1 cellular context compared by ENCODE assay signal in the genomic region with DNA sequence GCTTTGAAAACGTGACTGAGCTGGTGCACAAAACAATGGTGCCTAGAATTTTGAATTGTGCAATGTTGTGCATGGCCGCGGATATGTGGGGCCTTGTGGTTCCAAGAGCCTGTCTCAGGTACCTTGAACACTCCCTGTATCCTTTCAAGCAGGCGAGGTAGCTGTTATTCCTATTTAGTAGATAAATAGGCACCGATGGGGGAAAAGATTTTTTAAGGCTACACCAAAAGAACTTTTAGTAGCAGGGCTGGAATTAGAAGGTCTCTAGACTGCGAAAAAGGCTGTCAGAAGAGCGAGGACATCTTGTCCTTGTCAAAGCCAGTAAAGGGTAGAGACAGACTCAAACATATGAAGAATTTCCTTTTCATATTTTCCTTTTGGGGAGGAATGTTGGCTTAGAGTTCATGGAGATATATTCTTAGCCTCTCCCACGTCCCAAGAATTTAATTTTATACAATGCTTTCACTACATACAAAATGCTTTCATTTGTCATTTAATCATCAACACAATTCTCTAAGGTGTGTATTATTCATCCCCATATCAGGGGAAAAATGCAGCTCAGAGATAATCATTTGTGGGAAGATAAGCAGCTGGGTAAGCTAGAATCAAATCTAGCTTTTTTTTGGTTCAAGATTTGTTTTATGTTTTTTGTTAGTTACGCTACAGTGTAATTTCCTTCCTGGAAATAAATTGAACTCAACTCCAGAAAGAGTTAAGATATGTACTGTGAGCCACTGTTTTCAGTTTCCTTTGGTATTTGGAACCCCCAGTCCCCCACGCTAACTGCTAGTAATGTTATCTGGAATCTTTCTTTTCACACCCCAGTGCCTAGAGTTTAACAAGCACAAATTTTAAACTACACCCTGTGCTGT.
TF ChIP-seq lines count a peak whose summit lies in the region.

No MANE protein-coding gene starts in this region.

TF ChIP-seq in GM12878, 131 proteins besides CTCF, POLR2A, EP300 and RAD21 (continued from another document):
- TF ChIP-seq, protein P1, sequence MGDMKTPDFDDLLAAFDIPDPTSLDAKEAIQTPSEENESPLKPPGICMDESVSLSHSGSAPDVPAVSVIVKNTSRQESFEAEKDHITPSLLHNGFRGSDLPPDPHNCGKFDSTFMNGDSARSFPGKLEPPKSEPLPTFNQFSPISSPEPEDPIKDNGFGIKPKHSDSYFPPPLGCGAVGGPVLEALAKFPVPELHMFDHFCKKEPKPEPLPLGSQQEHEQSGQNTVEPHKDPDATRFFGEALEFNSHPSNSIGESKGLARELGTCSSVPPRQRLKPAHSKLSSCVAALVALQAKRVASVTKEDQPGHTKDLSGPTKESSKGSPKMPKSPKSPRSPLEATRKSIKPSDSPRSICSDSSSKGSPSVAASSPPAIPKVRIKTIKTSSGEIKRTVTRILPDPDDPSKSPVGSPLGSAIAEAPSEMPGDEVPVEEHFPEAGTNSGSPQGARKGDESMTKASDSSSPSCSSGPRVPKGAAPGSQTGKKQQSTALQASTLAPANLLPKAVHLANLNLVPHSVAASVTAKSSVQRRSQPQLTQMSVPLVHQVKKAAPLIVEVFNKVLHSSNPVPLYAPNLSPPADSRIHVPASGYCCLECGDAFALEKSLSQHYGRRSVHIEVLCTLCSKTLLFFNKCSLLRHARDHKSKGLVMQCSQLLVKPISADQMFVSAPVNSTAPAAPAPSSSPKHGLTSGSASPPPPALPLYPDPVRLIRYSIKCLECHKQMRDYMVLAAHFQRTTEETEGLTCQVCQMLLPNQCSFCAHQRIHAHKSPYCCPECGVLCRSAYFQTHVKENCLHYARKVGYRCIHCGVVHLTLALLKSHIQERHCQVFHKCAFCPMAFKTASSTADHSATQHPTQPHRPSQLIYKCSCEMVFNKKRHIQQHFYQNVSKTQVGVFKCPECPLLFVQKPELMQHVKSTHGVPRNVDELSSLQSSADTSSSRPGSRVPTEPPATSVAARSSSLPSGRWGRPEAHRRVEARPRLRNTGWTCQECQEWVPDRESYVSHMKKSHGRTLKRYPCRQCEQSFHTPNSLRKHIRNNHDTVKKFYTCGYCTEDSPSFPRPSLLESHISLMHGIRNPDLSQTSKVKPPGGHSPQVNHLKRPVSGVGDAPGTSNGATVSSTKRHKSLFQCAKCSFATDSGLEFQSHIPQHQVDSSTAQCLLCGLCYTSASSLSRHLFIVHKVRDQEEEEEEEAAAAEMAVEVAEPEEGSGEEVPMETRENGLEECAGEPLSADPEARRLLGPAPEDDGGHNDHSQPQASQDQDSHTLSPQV (IDR thresholded peaks at IDR 0.05), result no peak
- TF ChIP-seq ESRRA (IDR thresholded peaks at IDR 0.05; ENCODE audit: low read length) (no peak), HDAC6 (IDR thresholded peaks at IDR 0.05; ENCODE audit: unreplicated experiment) (no peak), MTA3 (IDR thresholded peaks at IDR 0.05; ENCODE audit: borderline replicate concordance, low read length) (no peak), SREBF1 (IDR thresholded peaks at IDR 0.05; ENCODE audit: low read length) (no peak), RUNX3 (IDR thresholded peaks at IDR 0.05; ENCODE audit: low read length) (no peak; the same call in 1 of the 2 replicates), RCOR1 (conservative IDR thresholded peaks at IDR 0.05; ENCODE audit: low read depth, low read length) (no peak), NFXL1 (IDR thresholded peaks at IDR 0.05; ENCODE audit: borderline replicate concordance) (no peak), ASH2L (IDR thresholded peaks at IDR 0.05; ENCODE audit: borderline replicate concordance, low read depth) (no peak), RAD51 (IDR thresholded peaks at IDR 0.05) (no peak), JUNB (IDR thresholded peaks at IDR 0.05) (no peak), NBN (IDR thresholded peaks at IDR 0.05) (no peak)
- TF ChIP-seq, protein P2, sequence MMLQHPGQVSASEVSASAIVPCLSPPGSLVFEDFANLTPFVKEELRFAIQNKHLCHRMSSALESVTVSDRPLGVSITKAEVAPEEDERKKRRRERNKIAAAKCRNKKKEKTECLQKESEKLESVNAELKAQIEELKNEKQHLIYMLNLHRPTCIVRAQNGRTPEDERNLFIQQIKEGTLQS (IDR thresholded peaks at IDR 0.05; ENCODE audit: borderline replicate concordance, extremely low read depth, low read depth, low read length), result no peak; the same call in 1 of the 2 replicates
- TF ChIP-seq, protein P3, sequence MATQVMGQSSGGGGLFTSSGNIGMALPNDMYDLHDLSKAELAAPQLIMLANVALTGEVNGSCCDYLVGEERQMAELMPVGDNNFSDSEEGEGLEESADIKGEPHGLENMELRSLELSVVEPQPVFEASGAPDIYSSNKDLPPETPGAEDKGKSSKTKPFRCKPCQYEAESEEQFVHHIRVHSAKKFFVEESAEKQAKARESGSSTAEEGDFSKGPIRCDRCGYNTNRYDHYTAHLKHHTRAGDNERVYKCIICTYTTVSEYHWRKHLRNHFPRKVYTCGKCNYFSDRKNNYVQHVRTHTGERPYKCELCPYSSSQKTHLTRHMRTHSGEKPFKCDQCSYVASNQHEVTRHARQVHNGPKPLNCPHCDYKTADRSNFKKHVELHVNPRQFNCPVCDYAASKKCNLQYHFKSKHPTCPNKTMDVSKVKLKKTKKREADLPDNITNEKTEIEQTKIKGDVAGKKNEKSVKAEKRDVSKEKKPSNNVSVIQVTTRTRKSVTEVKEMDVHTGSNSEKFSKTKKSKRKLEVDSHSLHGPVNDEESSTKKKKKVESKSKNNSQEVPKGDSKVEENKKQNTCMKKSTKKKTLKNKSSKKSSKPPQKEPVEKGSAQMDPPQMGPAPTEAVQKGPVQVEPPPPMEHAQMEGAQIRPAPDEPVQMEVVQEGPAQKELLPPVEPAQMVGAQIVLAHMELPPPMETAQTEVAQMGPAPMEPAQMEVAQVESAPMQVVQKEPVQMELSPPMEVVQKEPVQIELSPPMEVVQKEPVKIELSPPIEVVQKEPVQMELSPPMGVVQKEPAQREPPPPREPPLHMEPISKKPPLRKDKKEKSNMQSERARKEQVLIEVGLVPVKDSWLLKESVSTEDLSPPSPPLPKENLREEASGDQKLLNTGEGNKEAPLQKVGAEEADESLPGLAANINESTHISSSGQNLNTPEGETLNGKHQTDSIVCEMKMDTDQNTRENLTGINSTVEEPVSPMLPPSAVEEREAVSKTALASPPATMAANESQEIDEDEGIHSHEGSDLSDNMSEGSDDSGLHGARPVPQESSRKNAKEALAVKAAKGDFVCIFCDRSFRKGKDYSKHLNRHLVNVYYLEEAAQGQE (IDR thresholded peaks at IDR 0.05; ENCODE audit: low read depth, low read length), result no peak
- TF ChIP-seq, protein P4, sequence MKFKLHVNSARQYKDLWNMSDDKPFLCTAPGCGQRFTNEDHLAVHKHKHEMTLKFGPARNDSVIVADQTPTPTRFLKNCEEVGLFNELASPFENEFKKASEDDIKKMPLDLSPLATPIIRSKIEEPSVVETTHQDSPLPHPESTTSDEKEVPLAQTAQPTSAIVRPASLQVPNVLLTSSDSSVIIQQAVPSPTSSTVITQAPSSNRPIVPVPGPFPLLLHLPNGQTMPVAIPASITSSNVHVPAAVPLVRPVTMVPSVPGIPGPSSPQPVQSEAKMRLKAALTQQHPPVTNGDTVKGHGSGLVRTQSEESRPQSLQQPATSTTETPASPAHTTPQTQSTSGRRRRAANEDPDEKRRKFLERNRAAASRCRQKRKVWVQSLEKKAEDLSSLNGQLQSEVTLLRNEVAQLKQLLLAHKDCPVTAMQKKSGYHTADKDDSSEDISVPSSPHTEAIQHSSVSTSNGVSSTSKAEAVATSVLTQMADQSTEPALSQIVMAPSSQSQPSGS (IDR thresholded peaks at IDR 0.05; ENCODE audit: low read length), result no peak
- TF ChIP-seq, protein P5, sequence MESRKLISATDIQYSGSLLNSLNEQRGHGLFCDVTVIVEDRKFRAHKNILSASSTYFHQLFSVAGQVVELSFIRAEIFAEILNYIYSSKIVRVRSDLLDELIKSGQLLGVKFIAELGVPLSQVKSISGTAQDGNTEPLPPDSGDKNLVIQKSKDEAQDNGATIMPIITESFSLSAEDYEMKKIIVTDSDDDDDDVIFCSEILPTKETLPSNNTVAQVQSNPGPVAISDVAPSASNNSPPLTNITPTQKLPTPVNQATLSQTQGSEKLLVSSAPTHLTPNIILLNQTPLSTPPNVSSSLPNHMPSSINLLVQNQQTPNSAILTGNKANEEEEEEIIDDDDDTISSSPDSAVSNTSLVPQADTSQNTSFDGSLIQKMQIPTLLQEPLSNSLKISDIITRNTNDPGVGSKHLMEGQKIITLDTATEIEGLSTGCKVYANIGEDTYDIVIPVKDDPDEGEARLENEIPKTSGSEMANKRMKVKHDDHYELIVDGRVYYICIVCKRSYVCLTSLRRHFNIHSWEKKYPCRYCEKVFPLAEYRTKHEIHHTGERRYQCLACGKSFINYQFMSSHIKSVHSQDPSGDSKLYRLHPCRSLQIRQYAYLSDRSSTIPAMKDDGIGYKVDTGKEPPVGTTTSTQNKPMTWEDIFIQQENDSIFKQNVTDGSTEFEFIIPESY (IDR thresholded peaks at IDR 0.05), result no peak
- TF ChIP-seq, protein P6, sequence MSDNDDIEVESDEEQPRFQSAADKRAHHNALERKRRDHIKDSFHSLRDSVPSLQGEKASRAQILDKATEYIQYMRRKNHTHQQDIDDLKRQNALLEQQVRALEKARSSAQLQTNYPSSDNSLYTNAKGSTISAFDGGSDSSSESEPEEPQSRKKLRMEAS (IDR thresholded peaks at IDR 0.05; ENCODE audit: low read depth, low read length), result no peak; the same call in 1 of the 2 replicates
